ENCODE assay signal across 8 cellular contexts in genomic region chr15:92069308-92070244, GRCh38.
DNase-seq lines count a peak whose midpoint lies in the region; ATAC-seq and TF ChIP-seq lines count a peak whose summit lies in the region.

No MANE protein-coding gene starts in this region.

- CTCF ChIA-PET in AG04449 (lab: Yijun Ruan, JAX), result interaction anchor here (1.0 to 2.8 kb wide), 8 partner anchors 9 to 363 kb away, joined by 3 to 22 read pairs (median 4); partner anchors contain the start of gene SLCO3A1

- DNase-seq in AG04449 (ENCODE audit: low read depth, low spot score) (peak; percentile 21), NOMO-1 treated with dmso at 0.1 percent for 144 hours (lab: John Stamatoyannopoulos, UW; ENCODE audit: unreplicated experiment) (peak; percentile 53), hepatic stellate cell (ENCODE audit: low spot score) (peak; percentile 89), dermis blood vessel endothelial cell (no peak)
- DNase-seq in activated effector memory CD4-positive, alpha-beta T cell treated with anti-CD3 and anti-CD28 coated beads, Interleukin-2, amount 50 U/mL, for 16 hours, result peak; percentile 82
- DNase-seq in stimulated activated CD4-positive, alpha-beta T cell treated with anti-CD3 and anti-CD28 coated beads, Interleukin-4, amount 100 ng/mL, for 24 hours, result peak; percentile 65

- POLR2A ChIA-PET in AG04449 (lab: Yijun Ruan, JAX), result interaction anchor here (1.0 kb wide), 1 partner anchor 216 kb away, joined by 3 read pairs; the partner anchor contains the start of gene SLCO3A1

- TF ChIP-seq CTCF in AG04449 (IDR thresholded peaks at IDR 0.05; ENCODE audit: insufficient read depth, low read length, missing control alignments), result no peak

- no peak overlapping the region for H3K4me3 ChIP-seq in AG04449 (ENCODE audit: low read depth, low read length)

- ATAC-seq in GM21717 (IDR thresholded peaks at IDR 0.05; ENCODE audit: unreplicated experiment) (peak; percentile 65), HG03439 (IDR thresholded peaks at IDR 0.05; ENCODE audit: unreplicated experiment) (no peak)
